Comparison of ENCODE assay signal across 9 cellular contexts in the genomic region with DNA sequence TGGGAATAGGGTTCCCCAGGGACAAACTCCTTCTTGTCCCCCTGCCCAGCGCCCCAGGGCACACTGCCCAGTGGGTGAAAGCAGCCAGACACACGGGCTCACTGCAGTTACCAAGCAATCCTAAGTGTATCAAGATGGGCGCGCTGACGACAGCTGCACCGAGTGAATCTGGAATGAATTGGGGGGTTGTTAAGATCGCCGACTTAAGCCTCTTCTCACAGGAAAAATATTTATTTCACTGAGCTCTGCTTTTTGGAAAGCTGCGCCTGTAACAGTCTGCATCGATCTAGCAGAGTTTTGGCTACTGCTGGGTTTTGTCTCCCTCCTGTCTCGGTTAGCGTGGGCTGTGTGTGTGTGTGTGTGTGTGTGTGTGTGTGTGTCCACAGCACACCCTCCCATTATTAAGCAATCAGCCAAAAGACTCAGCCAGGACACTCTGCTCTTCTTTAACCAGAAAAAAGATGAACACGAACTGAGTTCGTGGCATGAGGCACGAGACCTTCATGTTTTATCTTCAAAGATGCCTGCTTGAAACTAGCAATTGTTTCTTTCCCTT. TPM values are rescaled to one million over a fixed set of nuclear protein-coding genes. Genes with fewer than 3 reads are reported as not detected.
A peak's percentile ranks its signal among the peaks of the same experiment; 100 is the strongest.
DNase-seq lines count a peak whose midpoint lies in the region; ATAC-seq and TF ChIP-seq lines count a peak whose summit lies in the region.
"Had no signal": no experiment of that assay in that cellular context is flagged by ENCODE, and none has a peak within 500 bp of the region (broad histone marks: within the 10 kb centered on the region; RNA-seq: fewer than 3 reads in every experiment).

No MANE protein-coding gene starts in this region.

- H3K9me3 ChIP-seq in neural progenitor cell (ENCODE audit: low read depth) = no peaks in the 10 kb centered on the region

- no peak overlapping the region for H3K4me2 ChIP-seq in neural progenitor cell

- H3K27ac ChIP-seq in neural progenitor cell = no peak overlapping the region

- H3K36me3 Mint-ChIP-seq in neural progenitor cell = no peaks in the 10 kb centered on the region
- peaks cover 15% of the 10 kb centered on the region for H3K36me3 Mint-ChIP-seq in Calu3 (ENCODE audit: insufficient read depth, unreplicated experiment)

- TF ChIP-seq CTCF in fibroblast of mammary gland (conservative IDR thresholded peaks at IDR 0.05; ENCODE audit: control insufficient read depth, insufficient read depth, low read depth, low read length) = no peak
- TF ChIP-seq CTCF in neural progenitor cell (IDR thresholded peaks at IDR 0.05) = no peak
- no peak for TF ChIP-seq CTCF in Calu3 (IDR thresholded peaks at IDR 0.05; ENCODE audit: unreplicated experiment)

- no peak for ATAC-seq in GM19452 (IDR thresholded peaks at IDR 0.05; ENCODE audit: unreplicated experiment)

- peaks cover 12% of the 10 kb centered on the region for H3K4me1 ChIP-seq in neural progenitor cell

- peak overlapping the region; percentile 63 for H2AFZ ChIP-seq in neural progenitor cell (replicated peaks)

- H4K20me1 ChIP-seq in neural progenitor cell (ENCODE audit: low read depth) = no peaks in the 10 kb centered on the region

- DNase-seq in AG08395 (ENCODE audit: low spot score) (peak; percentile 71), NCI-H446 treated with DMSO at 0.1 percent for 48 hours (lab: John Stamatoyannopoulos, UW) (peak; percentile 28), fibroblast of mammary gland (ENCODE audit: low read depth) (peak; percentile 92), neural progenitor cell (ENCODE audit: low spot score) (peak; percentile 46), Calu3 (no peak), erythroblast (lab: John Stamatoyannopoulos, UW) (no peak)
- no peak for DNase-seq in activated naive CD4-positive, alpha-beta T cell treated with anti-CD3 and anti-CD28 coated beads, Interleukin-2, amount 50 U/mL, for 16 hours
- DNase-seq: COR-L47 had no signal

- no peaks in the 10 kb centered on the region for H3K79me2 ChIP-seq in neural progenitor cell (ENCODE audit: low read depth)

- intact Hi-C loops in Calu3 (cut with micrococcal nuclease; ENCODE audit: unreplicated experiment) = no loop called here

- no peaks in the 10 kb centered on the region for H3K36me3 ChIP-seq in neural progenitor cell

- CTCF ChIA-PET in Calu3 (lab: Charles Lee) = no interaction called here

- H3K9ac ChIP-seq in neural progenitor cell = no peak overlapping the region

- peaks cover 5% of the 10 kb centered on the region for H3K27me3 Mint-ChIP-seq in neural progenitor cell (ENCODE audit: insufficient read depth, low read depth)
- no peaks in the 10 kb centered on the region for H3K27me3 Mint-ChIP-seq in Calu3 (ENCODE audit: unreplicated experiment)

- H3K4me3 ChIP-seq in fibroblast of mammary gland (ENCODE audit: control insufficient read depth, low read depth, low read length) (peak overlapping the region; percentile 18), neural progenitor cell (no peak overlapping the region)

- H3K4me1 Mint-ChIP-seq in neural progenitor cell = peaks cover 13% of the 10 kb centered on the region
- peaks cover 30% of the 10 kb centered on the region for H3K4me1 Mint-ChIP-seq in Calu3 (ENCODE audit: low read depth, unreplicated experiment)

- H3K4me3 Mint-ChIP-seq in neural progenitor cell (no peak overlapping the region), Calu3 (ENCODE audit: low read depth, unreplicated experiment) (no peak overlapping the region)

- H3K9me3 Mint-ChIP-seq in neural progenitor cell (no peaks in the 10 kb centered on the region), Calu3 (ENCODE audit: low read depth, unreplicated experiment) (no peaks in the 10 kb centered on the region)

- no TSS peak for BruUV-seq in Calu3 (replicated peaks; lab: Mats Ljungman, UMichigan)

- TF ChIP-seq POLR2A in erythroblast (IDR thresholded peaks at IDR 0.05; ENCODE audit: low read length) = no peak

- no peaks in the 10 kb centered on the region for H3K27me3 ChIP-seq in neural progenitor cell

- no peak overlapping the region for H3K27ac Mint-ChIP-seq in neural progenitor cell
- H3K27ac Mint-ChIP-seq in Calu3 (ENCODE audit: unreplicated experiment) = no peak overlapping the region

- peaks cover 3% of the 10 kb centered on the region for H3F3A ChIP-seq in neural progenitor cell (ENCODE audit: low read depth)

RNA-seq across cellular contexts. Expression of gene RIPOR3, which starts 35.9 kb away (rescaled TPM):
- total RNA-seq in neural progenitor cell (ENCODE audit: low replicate concordance) (1.2 and 3.7 TPM in 2 replicates), Calu3 (2022) (2.8 and 4.0 TPM in 2 replicates)

Comparison
In these comparisons a context has a peak if more than half of its experiments do, and no peak if none do; other contexts are left out.
1. DNase-seq: peak in AG08395 (single experiment), NCI-H446 treated with DMSO at 0.1 percent for 48 hours (single experiment), fibroblast of mammary gland (single experiment) and neural progenitor cell (single experiment); none in Calu3 (single experiment), erythroblast (0 of 2) and activated naive CD4-positive, alpha-beta T cell treated with anti-CD3 and anti-CD28 coated beads, Interleukin-2, amount 50 U/mL, for 16 hours (single experiment).